12 cellular contexts compared by ENCODE assay signal in the genomic region with DNA sequence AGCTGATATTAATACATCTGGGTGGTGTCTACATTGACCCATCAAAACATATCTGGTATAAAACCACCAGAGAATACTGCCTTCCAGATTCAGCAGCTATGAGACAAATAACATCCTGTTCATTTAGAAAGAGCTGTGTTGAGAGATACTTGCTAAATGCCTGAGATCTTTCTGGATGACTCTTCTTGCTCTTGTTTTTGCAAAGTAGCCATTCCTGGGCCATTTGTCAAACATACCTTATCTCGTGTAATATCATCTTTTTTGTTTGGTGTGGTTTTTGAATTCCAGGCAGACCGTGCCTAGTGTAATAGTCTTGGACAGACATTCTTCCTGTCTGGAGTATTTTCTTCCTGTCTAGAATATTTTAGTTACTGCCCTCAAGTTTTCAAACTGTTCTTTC.
DNase-seq lines count a peak whose midpoint lies in the region; ATAC-seq, FAIRE-seq and TF ChIP-seq lines count a peak whose summit lies in the region.
"Had no signal": no experiment of that assay in that cellular context is flagged by ENCODE, and none has a peak within 500 bp of the region (broad histone marks: within the 10 kb centered on the region; RNA-seq: fewer than 3 reads in every experiment).

No MANE protein-coding gene starts in this region.

- peak; percentile 45 to 76 (median 56) for ATAC-seq in heart left ventricle
- ATAC-seq in GM18867 (IDR thresholded peaks at IDR 0.05; ENCODE audit: unreplicated experiment), result no peak
- ATAC-seq: activated CD4-positive, CD25-positive, alpha-beta regulatory T cell treated with anti-CD3 and anti-CD28 coated beads, Interleukin-2, amount 50 U/mL, for 24 hours; GM12878 had no signal

- DNase-seq in D721Med (ENCODE audit: insufficient read length, low spot score) (no peak), amniotic epithelial cell (ENCODE audit: low read depth) (peak; percentile 98), heart left ventricle (no peak), prostate gland (ENCODE audit: low spot score) (no peak), NCI-H1092 treated with DMSO at 0.1 percent for 48 hours (lab: John Stamatoyannopoulos, UW) (no peak), GM10266 (ENCODE audit: extremely low spot score) (no peak)
- no peak for DNase-seq in activated CD4-positive, alpha-beta T cell treated with anti-CD3 and anti-CD28 coated beads, Interleukin-2, amount 50 U/mL, for 48 hours
- DNase-seq: activated gamma-delta T cell, MM.1S had no signal

- H3K9me3 ChIP-seq in heart left ventricle, result no peaks in the 10 kb centered on the region
- no peaks in the 10 kb centered on the region for H3K9me3 ChIP-seq in prostate gland

- H3K4me3 ChIP-seq in heart left ventricle (peak overlapping the region in 2 of 12 donors; percentile 1 to 25), prostate gland (no peak overlapping the region)
- H3K4me3 ChIP-seq: GM12878 had no signal

- TF ChIP-seq CTCF in D721Med (IDR thresholded peaks at IDR 0.05; ENCODE audit: insufficient read depth, missing control alignments), result no peak
- TF ChIP-seq CTCF in heart left ventricle (IDR thresholded peaks at IDR 0.05), result no peak
- no peak for TF ChIP-seq CTCF in prostate gland (IDR thresholded peaks at IDR 0.05)
- no peak for TF ChIP-seq CTCF in GM10266 (IDR thresholded peaks at IDR 0.05; ENCODE audit: control insufficient read depth, insufficient read depth, low read depth, missing control alignments)

- peak; percentile 63 for FAIRE-seq in D721Med (lab: Jason Lieb, UNC)
- FAIRE-seq: GM12878 had no signal

- H3K27me3 ChIP-seq in heart left ventricle (no peaks in the 10 kb centered on the region), prostate gland (replicated peaks; ENCODE audit: insufficient read depth) (no peaks in the 10 kb centered on the region)

- peaks cover 0 to 55% (median 16%) of the 10 kb centered on the region in 12 donors for H3K4me1 ChIP-seq in heart left ventricle
- H3K4me1 ChIP-seq in prostate gland (replicated peaks), result no peaks in the 10 kb centered on the region

- no peaks in the 10 kb centered on the region for H3K36me3 ChIP-seq in heart left ventricle
- H3K36me3 ChIP-seq in prostate gland, result no peaks in the 10 kb centered on the region

- intact Hi-C loops in heart left ventricle (cut with DNase I), result no loop called here
- intact Hi-C loops in prostate gland (cut with DNase I), result no loop called here

- no peak for TF ChIP-seq POLR2A in heart left ventricle (IDR thresholded peaks at IDR 0.05)
- no peak for TF ChIP-seq POLR2A in prostate gland (IDR thresholded peaks at IDR 0.05)

- WGBS in heart left ventricle, 4 donors, result 24 to 43% (median 34%) methylated on average over 2 of the region's 2 CpGs
- WGBS in prostate gland, result 6% methylated on average over 2 of the region's 2 CpGs

- peak overlapping the region in 9 of 12 donors; percentile 12 to 66 (median 41) for H3K27ac ChIP-seq in heart left ventricle
- H3K27ac ChIP-seq in prostate gland, result peak overlapping the region; percentile 8 to 19
